ENCODE assay signal across 25 cellular contexts in the genomic region with DNA sequence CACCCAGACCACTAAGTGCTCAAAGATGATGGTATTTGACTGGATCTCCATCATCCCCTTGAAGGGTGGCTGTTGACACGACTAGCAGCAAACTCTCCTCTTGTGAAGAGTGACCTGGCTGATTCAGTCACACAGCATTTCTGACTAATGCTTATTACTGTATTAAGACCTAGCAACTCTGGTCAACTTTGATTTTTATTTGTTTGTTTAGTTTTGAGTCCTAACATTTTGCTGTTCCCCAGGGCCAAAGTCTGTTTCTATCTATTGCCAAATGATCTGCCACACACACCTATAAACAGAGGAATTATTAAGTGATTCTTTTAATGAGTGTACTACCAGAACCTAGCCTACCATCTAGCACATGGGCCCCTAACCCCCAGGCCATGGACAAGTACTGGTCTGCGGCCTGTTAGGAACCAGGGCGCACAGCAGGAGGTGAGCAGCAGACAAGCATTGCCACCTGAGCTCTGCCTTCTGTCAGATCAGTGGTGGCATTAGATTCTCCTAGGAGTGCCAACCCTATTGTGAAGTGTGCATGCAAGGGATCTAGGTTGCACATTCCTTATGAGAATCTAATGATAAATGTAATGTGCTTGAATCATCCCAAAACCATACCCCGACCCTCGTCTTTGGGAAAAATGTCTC.
DNase-seq lines count a peak whose midpoint lies in the region; ATAC-seq, FAIRE-seq and TF ChIP-seq lines count a peak whose summit lies in the region.
"Had no signal": no experiment of that assay in that cellular context is flagged by ENCODE, and none has a peak within 500 bp of the region (broad histone marks: within the 10 kb centered on the region; RNA-seq: fewer than 3 reads in every experiment).

No MANE protein-coding gene starts in this region.

- peaks cover 0 to 19% (median 16%) of the 10 kb centered on the region in 4 donors for H3K4me1 ChIP-seq in liver (ENCODE audit: control insufficient read depth in 4 of 4, insufficient read depth in 4 of 4, low read length in 3 of 4)
- H3K4me1 ChIP-seq in HepG2 (ENCODE audit: insufficient read depth, low read length), result no peaks in the 10 kb centered on the region
- no peaks in the 10 kb centered on the region for H3K4me1 ChIP-seq in small intestine (ENCODE audit: control insufficient read depth in 2 of 2, insufficient read depth in 1 of 2, low read depth in 1 of 2, low read length in 1 of 2)
- H3K4me1 ChIP-seq in transverse colon, result peaks cover 0 to 18% (median 5%) of the 10 kb centered on the region in 4 donors
- H3K4me1 ChIP-seq: BLaER1, Caco-2, HAP-1 had no signal

- TF ChIP-seq EP300 in HepG2 (IDR thresholded peaks at IDR 0.05; ENCODE audit: low read depth in 2 of 2, low read length in 2 of 2) (no peak), HepG2 (CRISPR knock-in tag; IDR thresholded peaks at IDR 0.05; ENCODE audit: borderline replicate concordance) (no peak), transverse colon (IDR thresholded peaks at IDR 0.05; ENCODE audit: low read depth) (no peak)

- H3K9ac ChIP-seq in liver (ENCODE audit: low read depth in 1 of 2, low read length in 2 of 2), result no peak overlapping the region
- no peak overlapping the region for H3K9ac ChIP-seq in HepG2 (ENCODE audit: insufficient read depth, low read depth, low read length)
- H3K9ac ChIP-seq: BLaER1 had no signal

- DNase-seq in HepG2 (ENCODE audit: low spot score) (no peak), cerebellar cortex (ENCODE audit: low spot score) (peak; percentile 60), epithelial cell of esophagus (ENCODE audit: low read depth) (peak; percentile 7), small intestine (peak; percentile 5), DMS153 treated with DMSO at 0.1 percent for 48 hours (lab: John Stamatoyannopoulos, UW; ENCODE audit: unreplicated experiment) (no peak), transverse colon (no peak)
- DNase-seq in activated effector memory CD4-positive, alpha-beta T cell treated with Interleukin-2 at 50 U/mL for 16 hours, result no peak
- DNase-seq: Caco-2; CD4-positive, CD25-positive, alpha-beta regulatory T cell; CD8-positive, alpha-beta T cell; DMS153; DMS79; EL; GF-D8; GOT3; HFFc6 had no signal

- WGBS in liver, result 69% methylated on average over 5 of the region's 5 CpGs
- WGBS in HepG2 (ENCODE audit: low lambda C conversion rate), result 55% methylated on average over 5 of the region's 5 CpGs
- WGBS in small intestine, 3 donors, result 92 to 96% (median 95%) methylated on average over 5 of the region's 5 CpGs
- WGBS in transverse colon (ENCODE audit: low coverage in 1 of 2), 2 donors, result 95% methylated on average over 5 of the region's 5 CpGs; no CpG with 5 or more reads in 1 of the 2 donors

- TF ChIP-seq RAD21 in liver (IDR thresholded peaks at IDR 0.05) (no peak), HepG2 (CRISPR knock-in tag; IDR thresholded peaks at IDR 0.05) (no peak)

- H3K36me3 ChIP-seq in liver (ENCODE audit: control insufficient read depth in 4 of 4, insufficient read depth in 3 of 4, low read depth in 1 of 4, low read length in 3 of 4) (no peaks in the 10 kb centered on the region), HepG2 (replicated peaks in 1 of 2; ENCODE audit: control insufficient read depth in 1 of 2, insufficient read depth in 2 of 2, low read length in 2 of 2) (no peaks in the 10 kb centered on the region), small intestine (ENCODE audit: control insufficient read depth in 2 of 2, insufficient read depth in 2 of 2, low read length in 2 of 2) (no peaks in the 10 kb centered on the region), transverse colon (peaks cover 0 to 13% (median 0%) of the 10 kb centered on the region in 4 donors)
- H3K36me3 ChIP-seq: HAP-1 had no signal

- FAIRE-seq in HepG2 (lab: Jason Lieb, UNC) (no peak), small intestine (lab: Jason Lieb, UNC) (no peak)
- FAIRE-seq: A204.1, GM12891, GM18507, H54 had no signal

- TF ChIP-seq POLR2A in HepG2 (IDR thresholded peaks at IDR 0.05; ENCODE audit: insufficient read depth in 1 of 2, low read depth in 2 of 2, low read length in 2 of 2) (no peak), transverse colon (IDR thresholded peaks at IDR 0.05) (no peak)

- intact Hi-C loops in HepG2 (cut with micrococcal nuclease; ENCODE audit: unreplicated experiment), result no loop called here
- intact Hi-C loops in transverse colon (cut with DNase I; ENCODE audit: low total_unique reads), result no loop called here

- H3K4me2 ChIP-seq in HepG2 (ENCODE audit: low read depth, low read length), result no peak overlapping the region
- H3K4me2 ChIP-seq: BLaER1 had no signal

- no peaks in the 10 kb centered on the region for H3K27me3 ChIP-seq in liver (ENCODE audit: control insufficient read depth in 4 of 4, insufficient read depth in 4 of 4, low read length in 3 of 4)
- no peaks in the 10 kb centered on the region for H3K27me3 ChIP-seq in HepG2 (ENCODE audit: control insufficient read depth in 1 of 2, insufficient read depth in 2 of 2, low read length in 2 of 2)
- no peaks in the 10 kb centered on the region for H3K27me3 ChIP-seq in small intestine (ENCODE audit: control insufficient read depth in 2 of 2, insufficient read depth in 2 of 2, low read length in 2 of 2)
- no peaks in the 10 kb centered on the region for H3K27me3 ChIP-seq in transverse colon
- H3K27me3 ChIP-seq: BLaER1 had no signal

- no TSS peak for BruUV-seq in HepG2 (replicated peaks; lab: Mats Ljungman, UMichigan)

- H4K20me1 ChIP-seq in HepG2 (ENCODE audit: insufficient read depth, low read length), result no peaks in the 10 kb centered on the region
- H4K20me1 ChIP-seq: BLaER1 had no signal

- H3K9me3 ChIP-seq in liver (ENCODE audit: control insufficient read depth in 4 of 4, low read length in 3 of 4) (no peaks in the 10 kb centered on the region), HepG2 (ENCODE audit: low read length) (peaks cover 21% of the 10 kb centered on the region), small intestine (ENCODE audit: control insufficient read depth, low read depth) (no peaks in the 10 kb centered on the region), transverse colon (peaks cover 6 to 10% of the 10 kb centered on the region in 2 donors)

- H3K27ac ChIP-seq in liver (ENCODE audit: low read depth in 1 of 2, low read length in 2 of 2) (peak overlapping the region in 1 of 2 donors; percentile 59), HepG2 (ENCODE audit: extremely low read length, insufficient read depth, low read length) (no peak overlapping the region), small intestine (ENCODE audit: low read depth in 1 of 2, low read length in 1 of 2) (no peak overlapping the region), transverse colon (no peak overlapping the region)
- H3K27ac ChIP-seq: 22Rv1, BLaER1, C4-2B had no signal

- ATAC-seq in HepG2, result no peak
- ATAC-seq: CD8-positive, alpha-beta T cell had no signal

- no peak overlapping the region for H3K4me3 ChIP-seq in liver (ENCODE audit: low read depth in 1 of 3, low read length in 3 of 3)
- no peak overlapping the region for H3K4me3 ChIP-seq in HepG2 (replicated peaks in 1 of 3; ENCODE audit: insufficient read depth in 1 of 3, low read depth in 2 of 3, low read length in 3 of 3)
- no peak overlapping the region for H3K4me3 ChIP-seq in epithelial cell of esophagus (ENCODE audit: low read length)
- H3K4me3 ChIP-seq in small intestine (ENCODE audit: low read depth in 1 of 2, low read length in 2 of 2), result no peak overlapping the region
- no peak overlapping the region for H3K4me3 ChIP-seq in transverse colon
- H3K4me3 ChIP-seq: BLaER1, HAP-1 had no signal

- CTCF ChIA-PET in HepG2 (lab: Yijun Ruan, JAX; ENCODE audit: low intra/inter-chr PET ratio, low total read pairs), result no interaction called here

- H3K79me2 ChIP-seq in HepG2 (ENCODE audit: insufficient read depth, low read length), result no peaks in the 10 kb centered on the region

- TF ChIP-seq CTCF in liver (IDR thresholded peaks at IDR 0.05; ENCODE audit: low read depth, low read length, missing input control) (no peak), HepG2 (CRISPR knock-in tag; IDR thresholded peaks at IDR 0.05) (no peak), epithelial cell of esophagus (IDR thresholded peaks at IDR 0.05; ENCODE audit: insufficient read depth, low read depth, low read length, missing control alignments) (no peak), transverse colon (IDR thresholded peaks at IDR 0.05) (no peak)

- POLR2A ChIA-PET in HepG2 (lab: Yijun Ruan, JAX), result no interaction called here

- in situ Hi-C loops in HepG2 (cut with HindIII; ENCODE audit: extremely low pct_ligation_motif_present, low pct_unique_long_range_greater_than_20kb) (no loop called here), transverse colon (cut with MboI; ENCODE audit: low pct_ligation_motif_present in 1 of 4, low pct_unique_long_range_greater_than_20kb in 1 of 4, low sequenced_read_pairs in 3 of 4) (no loop called here)

- H2AFZ ChIP-seq in HepG2 (ENCODE audit: low read length), result no peak overlapping the region

TF ChIP-seq in liver, 16 proteins besides CTCF, POLR2A, EP300 and RAD21:
- TF ChIP-seq TAF1 (conservative IDR thresholded peaks at IDR 0.05) (no peak), RXRA (IDR thresholded peaks at IDR 0.05) (peak in 1 of 2 donors; percentile 11), SP1 (IDR thresholded peaks at IDR 0.05) (peak; percentile 59), JUND (IDR thresholded peaks at IDR 0.05) (no peak), HNF4A (conservative IDR thresholded peaks at IDR 0.05) (peak; percentile 71 to 80), HNF4G (IDR thresholded peaks at IDR 0.05) (peak; percentile 34)

TF ChIP-seq in HepG2, 621 proteins besides CTCF, POLR2A, EP300 and RAD21 (continues in another document):
- TF ChIP-seq KDM6A (CRISPR knock-in tag; IDR thresholded peaks at IDR 0.05; ENCODE audit: low read depth) (no peak), ZNF329 (CRISPR knock-in tag; IDR thresholded peaks at IDR 0.05; ENCODE audit: low read depth) (no peak), RFX1 (IDR thresholded peaks at IDR 0.05) (no peak), SRF (IDR thresholded peaks at IDR 0.05; ENCODE audit: low read depth, low read length) (no peak), ZNF251 (CRISPR knock-in tag; IDR thresholded peaks at IDR 0.05) (no peak), RAD51 (IDR thresholded peaks at IDR 0.05; ENCODE audit: borderline replicate concordance) (no peak), NFIC (IDR thresholded peaks at IDR 0.05; ENCODE audit: low read length) (no peak), SIN3A (IDR thresholded peaks at IDR 0.05; ENCODE audit: borderline replicate concordance, low read depth, low read length) (no peak)
- TF ChIP-seq, protein P1, sequence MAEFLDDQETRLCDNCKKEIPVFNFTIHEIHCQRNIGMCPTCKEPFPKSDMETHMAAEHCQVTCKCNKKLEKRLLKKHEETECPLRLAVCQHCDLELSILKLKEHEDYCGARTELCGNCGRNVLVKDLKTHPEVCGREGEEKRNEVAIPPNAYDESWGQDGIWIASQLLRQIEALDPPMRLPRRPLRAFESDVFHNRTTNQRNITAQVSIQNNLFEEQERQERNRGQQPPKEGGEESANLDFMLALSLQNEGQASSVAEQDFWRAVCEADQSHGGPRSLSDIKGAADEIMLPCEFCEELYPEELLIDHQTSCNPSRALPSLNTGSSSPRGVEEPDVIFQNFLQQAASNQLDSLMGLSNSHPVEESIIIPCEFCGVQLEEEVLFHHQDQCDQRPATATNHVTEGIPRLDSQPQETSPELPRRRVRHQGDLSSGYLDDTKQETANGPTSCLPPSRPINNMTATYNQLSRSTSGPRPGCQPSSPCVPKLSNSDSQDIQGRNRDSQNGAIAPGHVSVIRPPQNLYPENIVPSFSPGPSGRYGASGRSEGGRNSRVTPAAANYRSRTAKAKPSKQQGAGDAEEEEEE (CRISPR knock-in tag; IDR thresholded peaks at IDR 0.05; ENCODE audit: borderline replicate concordance), result no peak

Comparison
In these comparisons a context has a peak if more than half of its experiments do, and no peak if none do; other contexts are left out.
1. DNase-seq: peak in cerebellar cortex (single experiment), epithelial cell of esophagus (single experiment) and small intestine (single experiment); none in HepG2 (single experiment), DMS153 treated with DMSO at 0.1 percent for 48 hours (single experiment), transverse colon (single experiment) and activated effector memory CD4-positive, alpha-beta T cell treated with Interleukin-2 at 50 U/mL for 16 hours (single experiment).